In genomic region chr6:31308050-31308844, GRCh38 we compare ENCODE assay signal across 8 cellular contexts. TPM values are rescaled to one million over a fixed set of nuclear protein-coding genes. Genes with fewer than 3 reads are reported as not detected.
DNase-seq lines count a peak whose midpoint lies in the region; ATAC-seq, FAIRE-seq and TF ChIP-seq lines count a peak whose summit lies in the region.

No MANE protein-coding gene starts in this region.

- no peaks in the 10 kb centered on the region for H3K9me3 ChIP-seq in HUES48 (ENCODE audit: control insufficient read depth, insufficient read depth, low read length)

- CTCF ChIA-PET in activated CD4-positive, alpha-beta memory T cell treated with anti-CD3 and anti-CD28 coated beads for 36 hours (lab: Charles Lee) = interaction anchor here (1.3 kb wide), 1 partner anchor 36 kb away, joined by 5 read pairs; no protein-coding TSS in a partner anchor

- POLR2A ChIA-PET in activated CD4-positive, alpha-beta memory T cell treated with anti-CD3 and anti-CD28 coated beads for 36 hours (lab: Charles Lee) = interaction anchor here (1.2 kb wide), 1 partner anchor 105 kb away, joined by 3 read pairs; no protein-coding TSS in a partner anchor

- no peaks in the 10 kb centered on the region for H3K36me3 ChIP-seq in HUES48 (ENCODE audit: control insufficient read depth, insufficient read depth, low read length)

- no peak for ATAC-seq in GM19455 (IDR thresholded peaks at IDR 0.05; ENCODE audit: unreplicated experiment)

- no peak for TF ChIP-seq CTCF in epithelial cell of esophagus (IDR thresholded peaks at IDR 0.05; ENCODE audit: insufficient read depth, low read depth, low read length, missing control alignments)

- H3K4me1 Mint-ChIP-seq in activated CD4-positive, alpha-beta memory T cell treated with anti-CD3 and anti-CD28 coated beads for 36 hours (ENCODE audit: low read depth) = no peaks in the 10 kb centered on the region

- H3K9me3 Mint-ChIP-seq in activated CD4-positive, alpha-beta memory T cell treated with anti-CD3 and anti-CD28 coated beads for 36 hours = no peaks in the 10 kb centered on the region

- no peak overlapping the region for H3K27ac Mint-ChIP-seq in activated CD4-positive, alpha-beta memory T cell treated with anti-CD3 and anti-CD28 coated beads for 36 hours

- no peaks in the 10 kb centered on the region for H3K36me3 Mint-ChIP-seq in activated CD4-positive, alpha-beta memory T cell treated with anti-CD3 and anti-CD28 coated beads for 36 hours

- H3K4me1 ChIP-seq in HUES48 (ENCODE audit: control insufficient read depth, insufficient read depth, low read length) = no peaks in the 10 kb centered on the region

- H3K27me3 Mint-ChIP-seq in activated CD4-positive, alpha-beta memory T cell treated with anti-CD3 and anti-CD28 coated beads for 36 hours = peaks cover 1% of the 10 kb centered on the region

- H3K9ac ChIP-seq in HUES48 (ENCODE audit: low read depth, low read length) = no peak overlapping the region

- no peak for FAIRE-seq in urothelium cell line (lab: Jason Lieb, UNC)

- peak; percentile 80 for DNase-seq in activated CD4-positive, alpha-beta memory T cell treated with anti-CD3 and anti-CD28 coated beads for 36 hours
- DNase-seq in epithelial cell of esophagus (ENCODE audit: low read depth) = peak; percentile 41
- DNase-seq in retina = peak; percentile 28
- peak; percentile 58 for DNase-seq in urothelium cell line (ENCODE audit: low spot score)
- DNase-seq in NOMO-1 (lab: John Stamatoyannopoulos, UW; ENCODE audit: unreplicated experiment in 2 of 2) = no peak
- no peak for DNase-seq in NCI-H82 treated with DMSO at 0.1 percent for 48 hours (lab: John Stamatoyannopoulos, UW; ENCODE audit: unreplicated experiment)

- H3K27ac ChIP-seq in HUES48 (ENCODE audit: low read depth, low read length) = no peak overlapping the region

- intact Hi-C loops in activated CD4-positive, alpha-beta memory T cell treated with anti-CD3 and anti-CD28 coated beads for 36 hours (cut with micrococcal nuclease) = loop anchor here (2.0 kb wide), 1 partner anchor 25 kb away; no protein-coding TSS in a partner anchor

- H3K4me3 Mint-ChIP-seq in activated CD4-positive, alpha-beta memory T cell treated with anti-CD3 and anti-CD28 coated beads for 36 hours = peak overlapping the region; percentile 72

- H3K4me3 ChIP-seq in HUES48 (ENCODE audit: low read depth, low read length) (peak overlapping the region; percentile 56), epithelial cell of esophagus (ENCODE audit: low read length) (no peak overlapping the region)

- peaks cover 7% of the 10 kb centered on the region for H3K27me3 ChIP-seq in HUES48 (ENCODE audit: control insufficient read depth, insufficient read depth, low read length)

RNA-seq across cellular contexts. Expression of gene HLA-C, which starts 36.4 kb away (rescaled TPM):
- 100 to 1,000 TPM; 976 to 983 TPM for total RNA-seq in activated CD4-positive, alpha-beta memory T cell treated with anti-CD3 and anti-CD28 coated beads for 36 hours

RNA-seq across cellular contexts. Expression of gene HLA-B, which starts 48.7 kb away (rescaled TPM):
- 1,000 to 10,000 TPM; 3,016 to 3,060 TPM for total RNA-seq in activated CD4-positive, alpha-beta memory T cell treated with anti-CD3 and anti-CD28 coated beads for 36 hours

Comparison
In these comparisons a context has a peak if more than half of its experiments do, and no peak if none do; other contexts are left out.
1. DNase-seq: peak in activated CD4-positive, alpha-beta memory T cell treated with anti-CD3 and anti-CD28 coated beads for 36 hours (single experiment), epithelial cell of esophagus (single experiment), retina (single experiment) and urothelium cell line (single experiment); none in NOMO-1 (0 of 2) and NCI-H82 treated with DMSO at 0.1 percent for 48 hours (single experiment).